Comparison of ENCODE assay signal across 11 cellular contexts in the genomic region with DNA sequence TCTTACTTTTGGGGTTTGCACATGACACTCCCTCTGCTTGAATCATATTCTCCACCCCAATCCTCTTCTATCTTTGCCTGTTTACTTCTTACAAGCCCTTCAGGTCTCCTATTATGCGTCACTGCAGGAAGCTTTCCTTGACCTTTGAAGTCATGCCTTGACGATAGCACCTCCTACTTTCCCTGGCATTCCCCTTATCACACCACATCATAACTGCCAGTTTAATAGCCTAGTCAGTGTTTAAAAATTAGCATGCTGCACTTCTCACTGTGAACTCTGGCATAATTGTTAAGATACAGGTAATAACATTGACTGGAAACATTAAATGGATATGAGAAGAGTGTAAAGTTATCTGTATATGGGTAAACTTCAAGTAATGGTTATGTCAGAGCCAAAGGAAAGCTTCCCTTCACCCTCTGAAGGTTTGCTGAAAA. TPM values are rescaled to one million over a fixed set of nuclear protein-coding genes. Genes with fewer than 3 reads are reported as not detected.
DNase-seq lines count a peak whose midpoint lies in the region; ATAC-seq and TF ChIP-seq lines count a peak whose summit lies in the region.
"Had no signal": no experiment of that assay in that cellular context is flagged by ENCODE, and none has a peak within 500 bp of the region (broad histone marks: within the 10 kb centered on the region; RNA-seq: fewer than 3 reads in every experiment).

No MANE protein-coding gene starts in this region.

- DNase-seq in GM12865 (ENCODE audit: low read depth) (peak; percentile 19), amniotic epithelial cell (ENCODE audit: low read depth) (peak; percentile 86), mucosa of gallbladder (ENCODE audit: low spot score) (peak; percentile 75), upper lobe of left lung (no peak), SKM-1 treated with dmso at 0.1 percent for 144 hours (lab: John Stamatoyannopoulos, UW; ENCODE audit: unreplicated experiment) (no peak), HAP-1 (ENCODE audit: low spot score in 2 of 2) (no peak)
- DNase-seq in Jurkat, Clone E6-1 (ENCODE audit: low read depth, low spot score), result peak; percentile 7
- DNase-seq: activated CD8-positive, alpha-beta memory T cell treated with anti-CD3 and anti-CD28 coated beads for 24 hours; NCI-H510A treated with DMSO at 0.1 percent for 48 hours had no signal

- in situ Hi-C loops in HAP-1 (cut with MboI; ENCODE audit: low sequenced_read_pairs), result no loop called here

- H3K9me3 ChIP-seq in upper lobe of left lung (no peaks in the 10 kb centered on the region), HAP-1 (no peaks in the 10 kb centered on the region; the same call in 1 of the 2 replicates)
- H3K9me3 ChIP-seq: suprapubic skin had no signal

- TF ChIP-seq POLR2A in upper lobe of left lung (IDR thresholded peaks at IDR 0.05), result no peak

- TF ChIP-seq CTCF in GM12865 (IDR thresholded peaks at IDR 0.05; ENCODE audit: insufficient read depth, low read depth, low read length, missing control alignments) (no peak), upper lobe of left lung (IDR thresholded peaks at IDR 0.05) (no peak)

- no peaks in the 10 kb centered on the region for H3K27me3 ChIP-seq in upper lobe of left lung
- no peaks in the 10 kb centered on the region for H3K27me3 ChIP-seq in HAP-1 (ENCODE audit: low read depth)
- H3K27me3 ChIP-seq: suprapubic skin had no signal

- H3K4me3 ChIP-seq in GM12865 (ENCODE audit: low read depth, low read length), result no peak overlapping the region
- no peak overlapping the region for H3K4me3 ChIP-seq in Jurkat, Clone E6-1 (ENCODE audit: low read length)
- no peak overlapping the region for H3K4me3 ChIP-seq in upper lobe of left lung
- no peak overlapping the region for H3K4me3 ChIP-seq in HAP-1
- H3K4me3 ChIP-seq: suprapubic skin had no signal

- no peak for TF ChIP-seq EP300 in upper lobe of left lung (IDR thresholded peaks at IDR 0.05)

- H3K36me3 ChIP-seq in upper lobe of left lung, result no peaks in the 10 kb centered on the region
- H3K36me3 ChIP-seq in HAP-1 (replicated peaks), result no peaks in the 10 kb centered on the region; the same call in 1 of the 2 replicates
- H3K36me3 ChIP-seq: suprapubic skin had no signal

- 35% methylated on average over 2 of the region's 2 CpGs for WGBS in upper lobe of left lung, 2 donors

- ATAC-seq in upper lobe of left lung (ENCODE audit: low FRiP score in 2 of 2) (no peak), HG02970 (IDR thresholded peaks at IDR 0.05; ENCODE audit: low FRiP score, unreplicated experiment) (no peak)

- H3K27ac ChIP-seq in upper lobe of left lung, result no peak overlapping the region
- H3K27ac ChIP-seq: suprapubic skin had no signal

- H3K4me1 ChIP-seq in upper lobe of left lung (no peaks in the 10 kb centered on the region), HAP-1 (no peaks in the 10 kb centered on the region; the same call in 1 of the 2 replicates)
- H3K4me1 ChIP-seq: suprapubic skin had no signal

RNA-seq across cellular contexts. Expression of gene CEP120, which starts 37.1 kb away (rescaled TPM):
- 13.6 TPM for polyA plus RNA-seq in Jurkat, Clone E6-1 (2012; ENCODE audit: insufficient read depth, insufficient read length)
- total RNA-seq in mucosa of gallbladder, result 19.5 TPM
- 10 to 100 TPM; 13.2 to 43.0 (median 22.1) TPM for total RNA-seq in upper lobe of left lung

RNA-seq across cellular contexts. Expression of gene CSNK1G3, which starts 51.7 kb away (rescaled TPM):
- polyA plus RNA-seq in Jurkat, Clone E6-1 (2012; ENCODE audit: insufficient read depth, insufficient read length), result 12.3 TPM
- total RNA-seq in mucosa of gallbladder (48.0 TPM), upper lobe of left lung (10 to 100 TPM; 23.5 to 61.5 (median 34.5) TPM)

Comparison
In these comparisons a context has a peak if more than half of its experiments do, and no peak if none do; other contexts are left out.
1. DNase-seq: peak in GM12865 (single experiment), Jurkat, Clone E6-1 (single experiment), amniotic epithelial cell (single experiment) and mucosa of gallbladder (single experiment); none in upper lobe of left lung (0 of 2), SKM-1 treated with dmso at 0.1 percent for 144 hours (single experiment) and HAP-1 (0 of 2).